In genomic region chr6:75416443-75416842, GRCh38 we compare ENCODE assay signal across 2 cellular contexts.
TF ChIP-seq lines count a peak whose summit lies in the region.

No MANE protein-coding gene starts in this region.

TF ChIP-seq in SK-N-SH, 30 proteins besides CTCF, POLR2A, EP300 and RAD21 (continued from another document):
- TF ChIP-seq ZBTB33 (IDR thresholded peaks at IDR 0.05; ENCODE audit: borderline replicate concordance, low read depth) (no peak), IRF3 (IDR thresholded peaks at IDR 0.05; ENCODE audit: low read depth, low read length) (no peak), CHD2 (IDR thresholded peaks at IDR 0.05; ENCODE audit: low read length, partially characterized antibody) (no peak), USF1 (IDR thresholded peaks at IDR 0.05; ENCODE audit: borderline replicate concordance, low read depth) (no peak), RCOR1 (IDR thresholded peaks at IDR 0.05; ENCODE audit: low read length) (no peak), MAX (IDR thresholded peaks at IDR 0.05; ENCODE audit: low read depth) (no peak), TCF12 (IDR thresholded peaks at IDR 0.05) (no peak), TEAD4 (IDR thresholded peaks at IDR 0.05; ENCODE audit: borderline replicate concordance, insufficient read depth) (no peak)

TF ChIP-seq in A549, 52 proteins besides CTCF, POLR2A, EP300 and RAD21 (continued from another document):
- TF ChIP-seq E2F6 (IDR thresholded peaks at IDR 0.05; ENCODE audit: borderline replicate concordance, low read depth): no peak
- TF ChIP-seq HDAC2 (IDR thresholded peaks at IDR 0.05): no peak
- no peak for TF ChIP-seq NFE2L2 (conservative IDR thresholded peaks at IDR 0.05; ENCODE audit: low read length)
- TF ChIP-seq ELK1 (IDR thresholded peaks at IDR 0.05; ENCODE audit: low read depth, low read length): no peak
- TF ChIP-seq ZSCAN20 (CRISPR knock-in tag; IDR thresholded peaks at IDR 0.05): no peak
- TF ChIP-seq USF2 (IDR thresholded peaks at IDR 0.05): no peak
- TF ChIP-seq CHD4 (IDR thresholded peaks at IDR 0.05; ENCODE audit: borderline replicate concordance): no peak
- no peak for TF ChIP-seq FOSL2 (IDR thresholded peaks at IDR 0.05)
- no peak for TF ChIP-seq FOSL2 (CRISPR knock-in tag; IDR thresholded peaks at IDR 0.05)
- no peak for TF ChIP-seq PBX3 (IDR thresholded peaks at IDR 0.05)
- no peak for TF ChIP-seq KDM1A (IDR thresholded peaks at IDR 0.05; ENCODE audit: low read depth)
- TF ChIP-seq HOXB13 (CRISPR knock-in tag; IDR thresholded peaks at IDR 0.05; ENCODE audit: low read depth): no peak
- TF ChIP-seq CBX8 (IDR thresholded peaks at IDR 0.05): no peak
- no peak for TF ChIP-seq RARB (CRISPR knock-in tag; IDR thresholded peaks at IDR 0.05)
- no peak for TF ChIP-seq FOXS1 (CRISPR knock-in tag; IDR thresholded peaks at IDR 0.05)
TF ChIP-seq in A549: peak in this region for 0.
